In genomic region chr20:38219006-38219950, GRCh38 we compare ENCODE assay signal across 18 cellular contexts. TPM values are rescaled to one million over a fixed set of nuclear protein-coding genes. Genes with fewer than 3 reads are reported as not detected.
"Had no signal": no experiment of that assay in that cellular context is flagged by ENCODE, and none has a peak within 500 bp of the region (broad histone marks: within the 10 kb centered on the region; RNA-seq: fewer than 3 reads in every experiment).

No MANE protein-coding gene starts in this region.

- H3K36me3 ChIP-seq: lower lobe of right lung had no signal

- H3K27me3 ChIP-seq: testis had no signal

- H3K9me3 ChIP-seq: lower lobe of right lung, testis had no signal

- H2AFZ ChIP-seq: parathyroid adenoma had no signal

- H3K4me3 ChIP-seq: lower lobe of right lung, testis had no signal

- H3K79me2 ChIP-seq: parathyroid adenoma had no signal

- ATAC-seq: activated CD8-positive, alpha-beta memory T cell treated with anti-CD3 and anti-CD28 coated beads, Interleukin-2, amount 10 ng/mL, durations not matched to agents 7 days and 5 days; activated naive CD8-positive, alpha-beta T cell treated with anti-CD3 and anti-CD28 coated beads, Interleukin-2, amount 50 U/mL, for 24 hours; left cardiac atrium; lower lobe of right lung; T-cell had no signal

- DNase-seq: activated CD4-positive, alpha-beta T cell treated with anti-CD3 and anti-CD28 coated beads for 1 hour; activated CD4-positive, alpha-beta T cell treated with anti-CD3 and anti-CD28 coated beads, Interleukin-2, amount 50 U/mL, for 48 hours; activated CD8-positive, alpha-beta memory T cell treated with anti-CD3 and anti-CD28 coated beads, Interleukin-2, amount 10 ng/mL, durations not matched to agents 7 days and 5 days; activated naive CD4-positive, alpha-beta T cell treated with anti-CD3 and anti-CD28 coated beads for 36 hours; activated naive CD8-positive, alpha-beta T cell treated with anti-CD3 and anti-CD28 coated beads, Interleukin-2, amount 50 U/mL, for 24 hours; activated T-cell treated with anti-CD3 and anti-CD28 coated beads, Interleukin-2, amount 50 U/mL, for 1 hour; left cardiac atrium; lower lobe of right lung; retina; small intestine; T-cell; T-helper 9 cell; testis had no signal

- H3K27ac ChIP-seq: epithelial cell of prostate, lower lobe of right lung, parathyroid adenoma, testis had no signal

- H3K4me1 ChIP-seq: lower lobe of right lung, parathyroid adenoma, testis had no signal

- H3K9ac ChIP-seq: parathyroid adenoma had no signal

RNA-seq across cellular contexts. Expression of gene KIAA1755, which starts 41.3 kb away (rescaled TPM):
- total RNA-seq: activated CD8-positive, alpha-beta memory T cell treated with anti-CD3 and anti-CD28 coated beads, Interleukin-2, amount 10 ng/mL, durations not matched to agents 7 days and 5 days; activated naive CD4-positive, alpha-beta T cell treated with anti-CD3 and anti-CD28 coated beads for 36 hours; activated T-helper 2 cell treated with anti-CD3 and anti-CD28 coated beads, Interferon-gamma antibody, Interleukin-2, Interleukin-4, amounts not matched to agents 10 μg/mL and 5 μg/mL and 100 μg/mL, durations not matched to agents 14 hours and 24 hours and 36 hours; bronchial epithelial cell; dermis microvascular lymphatic vessel endothelial cell; T-cell had no signal

RNA-seq across cellular contexts. Expression of gene TGM2, which starts 54.2 kb away (rescaled TPM):
- total RNA-seq: activated naive CD4-positive, alpha-beta T cell treated with anti-CD3 and anti-CD28 coated beads for 36 hours; activated T-helper 2 cell treated with anti-CD3 and anti-CD28 coated beads, Interferon-gamma antibody, Interleukin-2, Interleukin-4, amounts not matched to agents 10 μg/mL and 5 μg/mL and 100 μg/mL, durations not matched to agents 14 hours and 24 hours and 36 hours had no signal
